ENCODE assay signal across 1 cellular context in the genomic region with DNA sequence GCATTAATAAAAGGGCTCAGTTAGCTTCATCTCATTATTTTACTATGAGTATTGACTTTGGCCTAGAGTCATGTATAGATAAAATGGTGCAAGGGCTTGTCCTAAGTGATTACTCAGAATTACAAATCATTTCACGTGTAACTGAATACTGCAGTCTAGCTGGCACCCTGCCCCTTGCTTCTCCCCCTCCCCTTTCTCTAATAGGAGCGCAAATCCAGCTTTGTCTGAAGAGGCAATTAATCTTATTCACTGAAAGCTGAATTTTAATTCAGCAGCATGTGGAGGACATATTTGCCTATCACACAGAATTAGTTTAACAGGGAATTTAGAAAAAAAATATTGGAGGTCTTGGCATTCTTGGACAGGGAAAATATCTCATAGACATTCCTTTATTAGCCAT.
TF ChIP-seq lines count a peak whose summit lies in the region.

No MANE protein-coding gene starts in this region.

TF ChIP-seq in SK-N-SH, 30 proteins besides CTCF, POLR2A, EP300 and RAD21 (continued from another document):
- TF ChIP-seq, protein P1, sequence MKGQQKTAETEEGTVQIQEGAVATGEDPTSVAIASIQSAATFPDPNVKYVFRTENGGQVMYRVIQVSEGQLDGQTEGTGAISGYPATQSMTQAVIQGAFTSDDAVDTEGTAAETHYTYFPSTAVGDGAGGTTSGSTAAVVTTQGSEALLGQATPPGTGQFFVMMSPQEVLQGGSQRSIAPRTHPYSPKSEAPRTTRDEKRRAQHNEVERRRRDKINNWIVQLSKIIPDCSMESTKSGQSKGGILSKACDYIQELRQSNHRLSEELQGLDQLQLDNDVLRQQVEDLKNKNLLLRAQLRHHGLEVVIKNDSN (IDR thresholded peaks at IDR 0.05; ENCODE audit: borderline replicate concordance, low read depth), result no peak
- TF ChIP-seq ZBTB33 (IDR thresholded peaks at IDR 0.05; ENCODE audit: borderline replicate concordance, low read depth), result 0 out of 2 replicates have a peak, but pooled peaks have one; percentile 41
- no peak for TF ChIP-seq FOXJ3 (CRISPR knock-in tag; IDR thresholded peaks at IDR 0.05)
- no peak for TF ChIP-seq USF2 (IDR thresholded peaks at IDR 0.05; ENCODE audit: borderline replicate concordance, low read depth, low read length)
- TF ChIP-seq POLR2AphosphoS5 (IDR thresholded peaks at IDR 0.05; ENCODE audit: low read depth, low read length), result peak; percentile 75
- TF ChIP-seq, protein P2, sequence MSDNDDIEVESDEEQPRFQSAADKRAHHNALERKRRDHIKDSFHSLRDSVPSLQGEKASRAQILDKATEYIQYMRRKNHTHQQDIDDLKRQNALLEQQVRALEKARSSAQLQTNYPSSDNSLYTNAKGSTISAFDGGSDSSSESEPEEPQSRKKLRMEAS (IDR thresholded peaks at IDR 0.05; ENCODE audit: low read depth), result no peak
- peak; percentile 28; the same call in 1 of the 2 replicates for TF ChIP-seq FOSL2 (IDR thresholded peaks at IDR 0.05; ENCODE audit: borderline replicate concordance, low read depth)
- peak; percentile 41; the same call in 1 of the 2 replicates for TF ChIP-seq GATA2 (CRISPR knock-in tag; IDR thresholded peaks at IDR 0.05)
- peak; percentile 91 for TF ChIP-seq TEAD4 (IDR thresholded peaks at IDR 0.05; ENCODE audit: borderline replicate concordance, insufficient read depth)
- TF ChIP-seq SIN3A (IDR thresholded peaks at IDR 0.05; ENCODE audit: borderline replicate concordance, low read depth, low read length), result no peak
- TF ChIP-seq MEF2A (IDR thresholded peaks at IDR 0.05; ENCODE audit: borderline replicate concordance, low read depth), result no peak
- TF ChIP-seq RFX5 (IDR thresholded peaks at IDR 0.05; ENCODE audit: low read length), result no peak
- TF ChIP-seq JUND (IDR thresholded peaks at IDR 0.05), result no peak; the same call in none of the 2 replicates
- no peak for TF ChIP-seq ELF1 (IDR thresholded peaks at IDR 0.05)
- TF ChIP-seq REST (IDR thresholded peaks at IDR 0.05; ENCODE audit: low read depth, low read length), result no peak
- no peak for TF ChIP-seq GABPA (IDR thresholded peaks at IDR 0.05; ENCODE audit: low read depth)
- TF ChIP-seq SMC3 (IDR thresholded peaks at IDR 0.05; ENCODE audit: low read depth, low read length), result no peak
- peak; percentile 83 for TF ChIP-seq TCF12 (IDR thresholded peaks at IDR 0.05)
